Comparison of ENCODE assay signal across 9 cellular contexts in the genomic region with DNA sequence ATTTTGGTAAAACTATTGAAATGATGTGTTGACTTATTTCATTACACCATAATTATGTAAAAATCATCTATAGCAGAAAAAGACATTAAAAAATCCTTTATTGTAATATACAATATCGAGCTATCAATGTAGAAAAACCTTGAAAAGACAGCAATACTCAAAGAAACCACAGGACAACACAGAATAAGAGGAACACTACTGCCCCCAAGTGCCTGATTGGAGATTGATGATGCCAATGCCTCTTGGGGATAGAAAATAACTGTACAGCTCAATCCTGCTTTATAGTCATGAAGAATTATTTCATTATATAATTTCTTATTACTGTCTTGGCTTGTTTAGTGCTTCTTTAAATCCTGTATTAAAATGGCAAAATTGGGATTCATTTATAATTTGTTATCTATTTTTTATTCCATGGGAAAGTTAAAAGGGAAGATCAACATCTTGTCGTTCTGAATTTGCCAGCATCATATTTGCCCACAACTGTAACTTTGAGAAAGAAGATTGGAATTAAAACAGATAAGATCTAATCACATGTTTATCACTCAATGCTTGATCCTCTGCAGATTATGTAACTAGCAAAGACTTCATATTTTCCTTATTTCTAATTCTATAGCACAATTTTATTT.
A peak's percentile ranks its signal among the peaks of the same experiment; 100 is the strongest.
DNase-seq lines count a peak whose midpoint lies in the region; ATAC-seq and TF ChIP-seq lines count a peak whose summit lies in the region.
"Had no signal": no experiment of that assay in that cellular context is flagged by ENCODE, and none has a peak within 500 bp of the region (broad histone marks: within the 10 kb centered on the region; RNA-seq: fewer than 3 reads in every experiment).

No MANE protein-coding gene starts in this region.

- DNase-seq in activated CD8-positive, alpha-beta T cell treated with anti-CD3 and anti-CD28 coated beads for 36 hours, result peak; percentile 31
- no peak for DNase-seq in activated CD8-positive, alpha-beta T cell treated with anti-CD3 and anti-CD28 coated beads, Interleukin-2, amount 10 ng/mL, durations not matched to agents 7 days and 5 days
- DNase-seq in NB4 (ENCODE audit: low read depth) (peak; percentile 66), SHP77 (lab: John Stamatoyannopoulos, UW) (peak; percentile 72 to 84), head of caudate nucleus (peak in 28 of 42 donors; percentile 6 to 64 (median 42)), posterior vena cava (ENCODE audit: low spot score) (no peak), left colon (no peak)

- no peak overlapping the region for H3K27ac Mint-ChIP-seq in activated CD8-positive, alpha-beta T cell treated with anti-CD3 and anti-CD28 coated beads for 36 hours
- no peak overlapping the region for H3K27ac Mint-ChIP-seq in activated CD8-positive, alpha-beta T cell treated with anti-CD3 and anti-CD28 coated beads, Interleukin-2, amount 10 ng/mL, durations not matched to agents 7 days and 5 days

- peak; percentile 40 for TF ChIP-seq CTCF in activated CD8-positive, alpha-beta T cell treated with anti-CD3 and anti-CD28 coated beads for 36 hours (IDR thresholded peaks at IDR 0.05)
- TF ChIP-seq CTCF in NB4 (IDR thresholded peaks at IDR 0.05; ENCODE audit: low read depth, low read length), result peak; percentile 71

- CTCF ChIA-PET in activated CD8-positive, alpha-beta T cell treated with anti-CD3 and anti-CD28 coated beads for 36 hours (lab: Charles Lee), result no interaction called here
- CTCF ChIA-PET in activated CD8-positive, alpha-beta T cell treated with anti-CD3 and anti-CD28 coated beads, Interleukin-2, amount 10 ng/mL, durations not matched to agents 7 days and 5 days (lab: Charles Lee), result no interaction called here

- intact Hi-C loops in activated CD8-positive, alpha-beta T cell treated with anti-CD3 and anti-CD28 coated beads for 36 hours (cut with micrococcal nuclease), result no loop called here
- intact Hi-C loops in head of caudate nucleus (cut with DNase I), result no loop called here
- intact Hi-C loops in posterior vena cava (cut with DNase I), result no loop called here
- intact Hi-C loops in left colon (cut with DNase I, micrococcal nuclease), result no loop called here

- peaks cover 9% of the 10 kb centered on the region for H3K9me3 Mint-ChIP-seq in activated CD8-positive, alpha-beta T cell treated with anti-CD3 and anti-CD28 coated beads for 36 hours
- peaks cover 5% of the 10 kb centered on the region for H3K9me3 Mint-ChIP-seq in activated CD8-positive, alpha-beta T cell treated with anti-CD3 and anti-CD28 coated beads, Interleukin-2, amount 10 ng/mL, durations not matched to agents 7 days and 5 days (ENCODE audit: insufficient read depth)

- H3K4me3 ChIP-seq in NB4 (ENCODE audit: low read depth, low read length), result no peak overlapping the region
- H3K4me3 ChIP-seq: thoracic aorta had no signal

- POLR2A ChIA-PET in activated CD8-positive, alpha-beta T cell treated with anti-CD3 and anti-CD28 coated beads for 36 hours (lab: Charles Lee), result no interaction called here
- POLR2A ChIA-PET in activated CD8-positive, alpha-beta T cell treated with anti-CD3 and anti-CD28 coated beads, Interleukin-2, amount 10 ng/mL, durations not matched to agents 7 days and 5 days (lab: Charles Lee), result no interaction called here

- no peak overlapping the region for H3K4me3 Mint-ChIP-seq in activated CD8-positive, alpha-beta T cell treated with anti-CD3 and anti-CD28 coated beads for 36 hours
- no peak overlapping the region for H3K4me3 Mint-ChIP-seq in activated CD8-positive, alpha-beta T cell treated with anti-CD3 and anti-CD28 coated beads, Interleukin-2, amount 10 ng/mL, durations not matched to agents 7 days and 5 days

- ATAC-seq in activated CD8-positive, alpha-beta T cell treated with anti-CD3 and anti-CD28 coated beads for 36 hours, result no peak
- no peak for ATAC-seq in activated CD8-positive, alpha-beta T cell treated with anti-CD3 and anti-CD28 coated beads, Interleukin-2, amount 10 ng/mL, durations not matched to agents 7 days and 5 days
- ATAC-seq in GM19328 (IDR thresholded peaks at IDR 0.05; ENCODE audit: unreplicated experiment) (no peak), left colon (no peak)

- TF ChIP-seq POLR2A in NB4 (IDR thresholded peaks at IDR 0.05; ENCODE audit: extremely low read depth, insufficient read length), result no peak

- H3K27me3 Mint-ChIP-seq in activated CD8-positive, alpha-beta T cell treated with anti-CD3 and anti-CD28 coated beads for 36 hours, result no peaks in the 10 kb centered on the region
- no peaks in the 10 kb centered on the region for H3K27me3 Mint-ChIP-seq in activated CD8-positive, alpha-beta T cell treated with anti-CD3 and anti-CD28 coated beads, Interleukin-2, amount 10 ng/mL, durations not matched to agents 7 days and 5 days (ENCODE audit: low read depth)

- no peaks in the 10 kb centered on the region for H3K4me1 Mint-ChIP-seq in activated CD8-positive, alpha-beta T cell treated with anti-CD3 and anti-CD28 coated beads for 36 hours (ENCODE audit: low read depth)
- no peaks in the 10 kb centered on the region for H3K4me1 Mint-ChIP-seq in activated CD8-positive, alpha-beta T cell treated with anti-CD3 and anti-CD28 coated beads, Interleukin-2, amount 10 ng/mL, durations not matched to agents 7 days and 5 days (ENCODE audit: low read depth)

- no peaks in the 10 kb centered on the region for H3K36me3 Mint-ChIP-seq in activated CD8-positive, alpha-beta T cell treated with anti-CD3 and anti-CD28 coated beads for 36 hours (ENCODE audit: low read depth)
- no peaks in the 10 kb centered on the region for H3K36me3 Mint-ChIP-seq in activated CD8-positive, alpha-beta T cell treated with anti-CD3 and anti-CD28 coated beads, Interleukin-2, amount 10 ng/mL, durations not matched to agents 7 days and 5 days (ENCODE audit: low read depth)

Comparison
In these comparisons a context has a peak if more than half of its experiments do, and no peak if none do; other contexts are left out.
1. DNase-seq: peak in activated CD8-positive, alpha-beta T cell treated with anti-CD3 and anti-CD28 coated beads for 36 hours (single experiment), NB4 (single experiment), SHP77 (2 of 2) and head of caudate nucleus (28 of 42); none in activated CD8-positive, alpha-beta T cell treated with anti-CD3 and anti-CD28 coated beads, Interleukin-2, amount 10 ng/mL, durations not matched to agents 7 days and 5 days (single experiment), posterior vena cava (single experiment) and left colon (0 of 2).